19 cellular contexts compared by ENCODE assay signal in genomic region chrX:19555236-19555635, GRCh38. TPM values are rescaled to one million over a fixed set of nuclear protein-coding genes. Genes with fewer than 3 reads are reported as not detected.
DNase-seq lines count a peak whose midpoint lies in the region; ATAC-seq and TF ChIP-seq lines count a peak whose summit lies in the region.
"Had no signal": no experiment of that assay in that cellular context is flagged by ENCODE, and none has a peak within 500 bp of the region (broad histone marks: within the 10 kb centered on the region; RNA-seq: fewer than 3 reads in every experiment).

No MANE protein-coding gene starts in this region.

- peak overlapping the region; percentile 90 for H3K27ac Mint-ChIP-seq in activated CD4-positive, alpha-beta T cell treated with anti-CD3 and anti-CD28 coated beads, Interleukin-2, amount 10 ng/mL, durations not matched to agents 24 days and 14 days
- H3K27ac Mint-ChIP-seq in activated T-helper 17 cell treated with anti-CD3 and anti-CD28 coated beads, Interleukin-2, amount 50 U/mL, for 72 hours, result peak overlapping the region; percentile 95

- H3K27me3 ChIP-seq in smooth muscle cell (ENCODE audit: low read depth), result no peaks in the 10 kb centered on the region
- no peaks in the 10 kb centered on the region for H3K27me3 ChIP-seq in MM.1S (replicated peaks; ENCODE audit: insufficient read depth, low read length)
- H3K27me3 ChIP-seq: BLaER1 treated with 17β-estradiol and CSF1 and Interleukin-3, amounts not matched to agents 10 nM and 100 nM; colonic mucosa had no signal

- no peaks in the 10 kb centered on the region for H3K79me2 ChIP-seq in smooth muscle cell (ENCODE audit: low read depth)
- no peaks in the 10 kb centered on the region for H3K79me2 ChIP-seq in MM.1S (ENCODE audit: low read length)

- intact Hi-C loops in activated CD4-positive, alpha-beta T cell treated with anti-CD3 and anti-CD28 coated beads, Interleukin-2, amount 10 ng/mL, durations not matched to agents 24 days and 14 days (cut with micrococcal nuclease), result loop anchor here (1.0 to 10.0 kb wide), 4 partner anchors 70 to 237 kb away; no protein-coding TSS in a partner anchor

- H3K27ac ChIP-seq in smooth muscle cell (ENCODE audit: low read depth), result peak overlapping the region; percentile 60
- H3K27ac ChIP-seq in MM.1S (ENCODE audit: low read length), result no peak overlapping the region
- H3K27ac ChIP-seq: BLaER1 treated with 17β-estradiol and CSF1 and Interleukin-3, amounts not matched to agents 10 nM and 100 nM; colonic mucosa; thoracic aorta had no signal

- H3F3A ChIP-seq in smooth muscle cell (ENCODE audit: low read depth) (no peaks in the 10 kb centered on the region), MM.1S (ENCODE audit: insufficient read depth, low read length) (no peaks in the 10 kb centered on the region)

- H3K4me1 Mint-ChIP-seq in activated CD4-positive, alpha-beta T cell treated with anti-CD3 and anti-CD28 coated beads, Interleukin-2, amount 10 ng/mL, durations not matched to agents 24 days and 14 days, result peaks cover 32% of the 10 kb centered on the region
- H3K4me1 Mint-ChIP-seq in activated T-helper 17 cell treated with anti-CD3 and anti-CD28 coated beads, Interleukin-2, amount 50 U/mL, for 72 hours, result peaks cover 17% of the 10 kb centered on the region

- H3K4me1 ChIP-seq in smooth muscle cell (ENCODE audit: low read depth) (no peaks in the 10 kb centered on the region), MM.1S (ENCODE audit: low read length) (no peaks in the 10 kb centered on the region)
- H3K4me1 ChIP-seq: BLaER1 treated with 17β-estradiol and CSF1 and Interleukin-3, amounts not matched to agents 10 nM and 100 nM; colonic mucosa had no signal

- no peak for DNase-seq in activated CD4-positive, alpha-beta T cell treated with anti-CD3 and anti-CD28 coated beads, Interleukin-2, amount 10 ng/mL, durations not matched to agents 24 days and 14 days
- no peak for DNase-seq in activated CD4-positive, alpha-beta T cell treated with anti-CD3 and anti-CD28 coated beads, Interleukin-2, amount 50 U/mL, for 48 hours
- DNase-seq in smooth muscle cell (lab: John Stamatoyannopoulos, UW; ENCODE audit: unreplicated experiment), result no peak
- no peak for DNase-seq in left lobe of liver (ENCODE audit: low spot score)
- DNase-seq in islet precursor cell, result no peak
- DNase-seq in MM.1S, result no peak
- DNase-seq: activated CD8-positive, alpha-beta memory T cell treated with anti-CD3 and anti-CD28 coated beads for 24 hours; activated gamma-delta T cell; colonic mucosa; DMS153; NCI-H2081 treated with DMSO at 0.1 percent for 48 hours; NCI-H510A treated with DMSO at 0.1 percent for 48 hours; small intestine had no signal

- H3K9ac ChIP-seq in smooth muscle cell (ENCODE audit: low read depth), result no peak overlapping the region
- no peak overlapping the region for H3K9ac ChIP-seq in MM.1S (ENCODE audit: low read length)
- H3K9ac ChIP-seq: BLaER1 treated with 17β-estradiol and CSF1 and Interleukin-3, amounts not matched to agents 10 nM and 100 nM had no signal

- H3K9me3 ChIP-seq in smooth muscle cell (replicated peaks; ENCODE audit: low read depth), result peaks cover 3% of the 10 kb centered on the region
- no peaks in the 10 kb centered on the region for H3K9me3 ChIP-seq in MM.1S (replicated peaks; ENCODE audit: insufficient read depth, low read length)
- H3K9me3 ChIP-seq: BLaER1 treated with 17β-estradiol and CSF1 and Interleukin-3, amounts not matched to agents 10 nM and 100 nM; colonic mucosa; thoracic aorta had no signal

- no peaks in the 10 kb centered on the region for H3K9me2 ChIP-seq in MM.1S (replicated peaks; ENCODE audit: insufficient read depth, low read length)

- H3K9me3 Mint-ChIP-seq in activated CD4-positive, alpha-beta T cell treated with anti-CD3 and anti-CD28 coated beads, Interleukin-2, amount 10 ng/mL, durations not matched to agents 24 days and 14 days, result no peaks in the 10 kb centered on the region
- no peaks in the 10 kb centered on the region for H3K9me3 Mint-ChIP-seq in activated T-helper 17 cell treated with anti-CD3 and anti-CD28 coated beads, Interleukin-2, amount 50 U/mL, for 72 hours

- H3K4me3 ChIP-seq in smooth muscle cell (no peak overlapping the region), MM.1S (ENCODE audit: low read length) (no peak overlapping the region)
- H3K4me3 ChIP-seq: BLaER1 treated with 17β-estradiol and CSF1 and Interleukin-3, amounts not matched to agents 10 nM and 100 nM; colonic mucosa; thoracic aorta had no signal

- H4K20me1 ChIP-seq in smooth muscle cell (ENCODE audit: low read depth) (peaks cover 7% of the 10 kb centered on the region), MM.1S (ENCODE audit: insufficient read depth, low read length) (no peaks in the 10 kb centered on the region)

- H3K36me3 Mint-ChIP-seq in activated CD4-positive, alpha-beta T cell treated with anti-CD3 and anti-CD28 coated beads, Interleukin-2, amount 10 ng/mL, durations not matched to agents 24 days and 14 days (ENCODE audit: low read depth), result peaks cover 10% of the 10 kb centered on the region
- peaks cover 9% of the 10 kb centered on the region for H3K36me3 Mint-ChIP-seq in activated T-helper 17 cell treated with anti-CD3 and anti-CD28 coated beads, Interleukin-2, amount 50 U/mL, for 72 hours (ENCODE audit: low read depth)

- TF ChIP-seq CTCF in smooth muscle cell (IDR thresholded peaks at IDR 0.05; ENCODE audit: borderline replicate concordance, insufficient read depth, poor library complexity, severe bottlenecking) (no peak), MM.1S (IDR thresholded peaks at IDR 0.05; ENCODE audit: low read length) (no peak)

- ATAC-seq in HG02642 (IDR thresholded peaks at IDR 0.05; ENCODE audit: poor library complexity, unreplicated experiment), result peak; percentile 21
- peak; percentile 45 for ATAC-seq in activated T-helper 17 cell treated with anti-CD3 and anti-CD28 coated beads, Interleukin-2, amount 50 U/mL, for 72 hours (replicated peaks)
- no peak for ATAC-seq in left lobe of liver
- ATAC-seq: naive thymus-derived CD4-positive, alpha-beta T cell had no signal

- H3K4me3 Mint-ChIP-seq in activated CD4-positive, alpha-beta T cell treated with anti-CD3 and anti-CD28 coated beads, Interleukin-2, amount 10 ng/mL, durations not matched to agents 24 days and 14 days, result peak overlapping the region; percentile 53
- peak overlapping the region; percentile 73 for H3K4me3 Mint-ChIP-seq in activated T-helper 17 cell treated with anti-CD3 and anti-CD28 coated beads, Interleukin-2, amount 50 U/mL, for 72 hours
- H3K4me3 Mint-ChIP-seq: naive thymus-derived CD4-positive, alpha-beta T cell had no signal

- H3K27me3 Mint-ChIP-seq in activated CD4-positive, alpha-beta T cell treated with anti-CD3 and anti-CD28 coated beads, Interleukin-2, amount 10 ng/mL, durations not matched to agents 24 days and 14 days, result no peaks in the 10 kb centered on the region
- H3K27me3 Mint-ChIP-seq in activated T-helper 17 cell treated with anti-CD3 and anti-CD28 coated beads, Interleukin-2, amount 50 U/mL, for 72 hours, result no peaks in the 10 kb centered on the region
- H3K27me3 Mint-ChIP-seq: naive thymus-derived CD4-positive, alpha-beta T cell had no signal

- 92% methylated on average over 5 of the region's 5 CpGs for WGBS in smooth muscle cell (ENCODE audit: low lambda C conversion rate)

- H2AFZ ChIP-seq in smooth muscle cell (ENCODE audit: low read depth) (no peak overlapping the region), MM.1S (ENCODE audit: low read length) (no peak overlapping the region)

- no peaks in the 10 kb centered on the region for H3K36me3 ChIP-seq in smooth muscle cell (ENCODE audit: low read depth)
- no peaks in the 10 kb centered on the region for H3K36me3 ChIP-seq in MM.1S (replicated peaks; ENCODE audit: insufficient read depth, low read length)
- H3K36me3 ChIP-seq: colonic mucosa, thoracic aorta had no signal

- no peak overlapping the region for H3K4me2 ChIP-seq in smooth muscle cell
- no peak overlapping the region for H3K4me2 ChIP-seq in MM.1S (ENCODE audit: low read depth, low read length)
- H3K4me2 ChIP-seq: BLaER1 treated with 17β-estradiol and CSF1 and Interleukin-3, amounts not matched to agents 10 nM and 100 nM had no signal

RNA-seq across cellular contexts. Expression of gene MAP3K15, which starts 39.9 kb away (rescaled TPM):
- 0.31 and 0.37 TPM in 2 replicates for total RNA-seq in activated CD4-positive, alpha-beta T cell treated with anti-CD3 and anti-CD28 coated beads, Interleukin-2, amount 10 ng/mL, durations not matched to agents 24 days and 14 days
- 1 to 10 TPM in 1 of 2 donors, under 1 TPM in 1; 0.48 to 7.1 TPM for total RNA-seq in activated T-helper 17 cell treated with anti-CD3 and anti-CD28 coated beads, Interleukin-2, amount 50 U/mL, for 72 hours
- 0.54 and 1.6 TPM in 2 replicates for total RNA-seq in smooth muscle cell
- polyA plus RNA-seq in smooth muscle cell, result not detected in 2 replicates
- 0.08 TPM for total RNA-seq in left lobe of liver
- total RNA-seq: posterior vena cava had no signal
